ENCODE assay signal across 9 cellular contexts in the genomic region with DNA sequence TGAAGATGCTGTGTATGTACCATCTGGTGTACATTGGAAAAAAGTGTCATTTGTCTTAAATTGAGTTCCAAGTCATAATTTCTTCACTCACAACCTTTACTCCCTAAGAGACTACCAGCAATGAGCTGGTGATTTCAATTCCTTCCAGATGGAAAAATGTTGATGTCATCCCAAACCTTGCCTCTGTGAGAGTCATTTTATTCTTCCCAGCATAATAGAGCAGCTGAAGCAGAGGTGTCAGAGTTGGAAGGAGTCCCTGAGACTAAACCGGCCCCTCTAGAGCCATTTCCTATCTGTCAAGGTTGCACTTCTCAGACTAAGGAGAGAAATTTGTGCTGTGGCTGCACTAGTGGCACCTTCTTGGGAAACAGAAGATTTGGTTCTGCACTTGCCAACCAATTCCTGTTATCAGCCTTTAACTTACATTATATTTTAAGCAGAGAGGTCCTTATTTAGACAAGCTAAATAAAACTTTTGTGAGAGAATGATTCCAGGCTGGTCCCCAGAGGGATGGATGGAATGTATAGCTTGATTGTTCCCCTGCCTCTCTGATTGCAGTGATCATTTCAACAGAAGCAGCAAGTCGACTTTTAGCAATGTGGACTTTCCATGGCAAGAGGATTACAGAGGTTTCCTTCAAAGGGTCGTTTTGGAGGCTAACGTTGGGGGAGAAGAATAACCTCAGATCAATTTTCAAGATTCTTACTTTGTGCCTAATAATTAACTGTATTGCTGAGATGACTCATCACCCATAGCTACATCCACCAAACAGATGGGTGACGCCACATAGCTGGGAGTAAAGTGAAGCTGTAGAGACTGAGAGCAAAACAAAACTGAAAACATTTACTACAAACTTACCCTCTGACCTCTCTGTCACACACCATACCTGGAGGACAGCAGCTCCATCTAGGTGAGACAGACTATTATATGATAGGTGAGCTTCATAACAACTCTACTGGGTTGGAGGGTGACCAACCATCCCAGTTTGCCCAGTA.
DNase-seq lines count a peak whose midpoint lies in the region; ATAC-seq and TF ChIP-seq lines count a peak whose summit lies in the region.
"Had no signal": no experiment of that assay in that cellular context is flagged by ENCODE, and none has a peak within 500 bp of the region (broad histone marks: within the 10 kb centered on the region; RNA-seq: fewer than 3 reads in every experiment).

No MANE protein-coding gene starts in this region.

- H3K36me3 ChIP-seq in GM06990 (ENCODE audit: control insufficient read depth, insufficient read depth, low read length) (no peaks in the 10 kb centered on the region), hepatocyte (replicated peaks; ENCODE audit: insufficient read depth, low read depth) (no peaks in the 10 kb centered on the region)

- no peaks in the 10 kb centered on the region for H3K9me3 ChIP-seq in hepatocyte (ENCODE audit: low read depth)

- H3K36me3 Mint-ChIP-seq in activated T-cell treated with anti-CD3 and anti-CD28 coated beads, Interleukin-2, amount 50 U/mL, for 72 hours (ENCODE audit: insufficient read depth in 2 of 2) = peaks cover 7 to 13% of the 10 kb centered on the region in 2 donors

- peaks cover 7 to 8% of the 10 kb centered on the region in 2 donors for H3K9me3 Mint-ChIP-seq in activated T-cell treated with anti-CD3 and anti-CD28 coated beads, Interleukin-2, amount 50 U/mL, for 72 hours

- TF ChIP-seq CTCF in GM06990 (IDR thresholded peaks at IDR 0.05; ENCODE audit: insufficient read depth, low read length, poor library complexity, severe bottlenecking) (peak; percentile 3), hepatocyte (IDR thresholded peaks at IDR 0.05; ENCODE audit: poor library complexity) (no peak)

- H3K9me2 ChIP-seq in hepatocyte (replicated peaks; ENCODE audit: insufficient read depth) = no peaks in the 10 kb centered on the region

- no peaks in the 10 kb centered on the region for H3K27me3 ChIP-seq in GM06990 (replicated peaks; ENCODE audit: control insufficient read depth, insufficient read depth, low read length)
- no peaks in the 10 kb centered on the region for H3K27me3 ChIP-seq in hepatocyte

- H3K4me3 ChIP-seq in GM06990 (replicated peaks; ENCODE audit: low read depth, low read length) (no peak overlapping the region), hepatocyte (no peak overlapping the region)

- ATAC-seq in GM21717 (IDR thresholded peaks at IDR 0.05; ENCODE audit: unreplicated experiment) (peak; percentile 63), HG03565 (IDR thresholded peaks at IDR 0.05; ENCODE audit: unreplicated experiment) (peak; percentile 92)
- ATAC-seq in activated T-cell treated with anti-CD3 and anti-CD28 coated beads, Interleukin-2, amount 50 U/mL, for 72 hours (replicated peaks in 1 of 2) = no peak

- no peak overlapping the region for H2AFZ ChIP-seq in hepatocyte

- no peaks in the 10 kb centered on the region for H4K20me1 ChIP-seq in hepatocyte (ENCODE audit: insufficient read depth, poor library complexity, severe bottlenecking)

- no peaks in the 10 kb centered on the region for H3K4me1 ChIP-seq in hepatocyte (ENCODE audit: insufficient read depth)

- no peaks in the 10 kb centered on the region for H3K27me3 Mint-ChIP-seq in activated T-cell treated with anti-CD3 and anti-CD28 coated beads, Interleukin-2, amount 50 U/mL, for 72 hours (ENCODE audit: low read depth)
- H3K27me3 Mint-ChIP-seq: activated naive CD8-positive, alpha-beta T cell had no signal

- H3K27ac ChIP-seq in hepatocyte = no peak overlapping the region

- H3K27ac Mint-ChIP-seq in activated T-cell treated with anti-CD3 and anti-CD28 coated beads, Interleukin-2, amount 50 U/mL, for 72 hours = no peak overlapping the region
- H3K27ac Mint-ChIP-seq: activated naive CD8-positive, alpha-beta T cell had no signal

- 58% methylated on average over 5 of the region's 5 CpGs for WGBS in hepatocyte (ENCODE audit: low lambda C conversion rate, missing lambda C conversion rate)

- no peak overlapping the region for H3K4me3 Mint-ChIP-seq in activated T-cell treated with anti-CD3 and anti-CD28 coated beads, Interleukin-2, amount 50 U/mL, for 72 hours
- H3K4me3 Mint-ChIP-seq: activated naive CD8-positive, alpha-beta T cell had no signal

- no peaks in the 10 kb centered on the region for H3K4me1 Mint-ChIP-seq in activated T-cell treated with anti-CD3 and anti-CD28 coated beads, Interleukin-2, amount 50 U/mL, for 72 hours (ENCODE audit: low read depth)

- DNase-seq in GM06990 (ENCODE audit: extremely low read depth, insufficient read length) = no peak
- peak; percentile 23 for DNase-seq in hepatocyte (ENCODE audit: low spot score)
- no peak for DNase-seq in activated T-cell treated with anti-CD3 and anti-CD28 coated beads, Interleukin-2, amount 50 U/mL, for 72 hours
- DNase-seq in activated CD4-positive, alpha-beta T cell treated with anti-CD3 and anti-CD28 coated beads for 4 hours = no peak
- no peak for DNase-seq in central memory CD4-positive, alpha-beta T cell
- no peak for DNase-seq in NCI-H1436 (lab: John Stamatoyannopoulos, UW)

- no peaks in the 10 kb centered on the region for H3K79me2 ChIP-seq in hepatocyte

- H3K4me2 ChIP-seq in hepatocyte = no peak overlapping the region

Comparison
In these comparisons a context has a peak if more than half of its experiments do, and no peak if none do; other contexts are left out.
1. ATAC-seq: peak in GM21717 (single experiment) and HG03565 (single experiment); none in activated T-cell treated with anti-CD3 and anti-CD28 coated beads, Interleukin-2, amount 50 U/mL, for 72 hours (0 of 2).